Comparison of ENCODE assay signal across 15 cellular contexts in genomic region chr1:51564124-51564523, GRCh38. TPM values are rescaled to one million over a fixed set of nuclear protein-coding genes. Genes with fewer than 3 reads are reported as not detected.
A peak's percentile ranks its signal among the peaks of the same experiment; 100 is the strongest.
DNase-seq lines count a peak whose midpoint lies in the region; ATAC-seq and TF ChIP-seq lines count a peak whose summit lies in the region.
"Had no signal": no experiment of that assay in that cellular context is flagged by ENCODE, and none has a peak within 500 bp of the region (broad histone marks: within the 10 kb centered on the region; RNA-seq: fewer than 3 reads in every experiment).

No MANE protein-coding gene starts in this region.

- H3K4me1 Mint-ChIP-seq in activated naive CD4-positive, alpha-beta T cell treated with anti-CD3 and anti-CD28 coated beads, Interleukin-2, amount 10 ng/mL, durations not matched to agents 7 days and 5 days, result peaks cover 15% of the 10 kb centered on the region
- peaks cover 6% of the 10 kb centered on the region for H3K4me1 Mint-ChIP-seq in stimulated activated effector memory CD8-positive, alpha-beta T cell treated with anti-CD3 and anti-CD28 coated beads, Interleukin-12 subunit alpha, Interleukin-12 subunit beta, amount 100 ng/mL, for 72 hours

- H2AFZ ChIP-seq in PC-9, result no peak overlapping the region

- no peaks in the 10 kb centered on the region for H3K27me3 ChIP-seq in PC-9 (ENCODE audit: insufficient read depth, low read depth)
- H3K27me3 ChIP-seq: BLaER1 treated with 17β-estradiol and CSF1 and Interleukin-3, amounts not matched to agents 10 nM and 100 nM had no signal

- peak overlapping the region; percentile 74 for H3K4me2 ChIP-seq in PC-9

- H3K9me2 ChIP-seq in PC-9 (ENCODE audit: insufficient read depth), result no peaks in the 10 kb centered on the region; the same call in 1 of the 2 replicates

- peaks cover 87% of the 10 kb centered on the region for H3K4me1 ChIP-seq in PC-9 (replicated peaks; ENCODE audit: insufficient read depth)

- TF ChIP-seq CTCF in PC-9 (conservative IDR thresholded peaks at IDR 0.05), result no peak
- TF ChIP-seq CTCF in fibroblast of pulmonary artery (IDR thresholded peaks at IDR 0.05; ENCODE audit: low read length, missing control alignments), result no peak

- DNase-seq in activated naive CD4-positive, alpha-beta T cell treated with Interleukin-2 at 50 U/mL for 16 hours, result peak; percentile 14
- DNase-seq in activated naive CD4-positive, alpha-beta T cell treated with anti-CD3 and anti-CD28 coated beads, Interleukin-2, amount 10 ng/mL, durations not matched to agents 7 days and 5 days, result no peak
- peak in 1 of 2 experiments; percentile 58 for DNase-seq in PC-9
- peak; percentile 74 for DNase-seq in fibroblast of pulmonary artery (ENCODE audit: low read depth)
- peak in 1 of 2 donors; percentile 56 for DNase-seq in stimulated activated effector memory CD8-positive, alpha-beta T cell treated with anti-CD3 and anti-CD28 coated beads, Interleukin-12 subunit alpha, Interleukin-12 subunit beta, amount 100 ng/mL, for 72 hours (ENCODE audit: low spot score in 2 of 2)
- no peak for DNase-seq in NCI-H748 (lab: John Stamatoyannopoulos, UW; ENCODE audit: unreplicated experiment)
- DNase-seq in NCI-H2107 treated with DMSO at 0.1 percent for 48 hours (lab: John Stamatoyannopoulos, UW; ENCODE audit: unreplicated experiment), result no peak
- DNase-seq: activated gamma-delta T cell treated with Interleukin-2 at 50 U/mL for 16 hours, lower lobe of right lung, NCI-H524, T-helper 9 cell had no signal

- ATAC-seq in stimulated activated effector memory CD8-positive, alpha-beta T cell treated with anti-CD3 and anti-CD28 coated beads, Interleukin-12 subunit alpha, Interleukin-12 subunit beta, amount 100 ng/mL, for 72 hours, result peak; percentile 71
- ATAC-seq in HG03460 (IDR thresholded peaks at IDR 0.05; ENCODE audit: unreplicated experiment), result no peak

- H3K4me3 ChIP-seq in PC-9 (no peak overlapping the region), fibroblast of pulmonary artery (replicated peaks; ENCODE audit: low read depth, low read length) (no peak overlapping the region)
- H3K4me3 ChIP-seq: BLaER1 treated with 17β-estradiol and CSF1 and Interleukin-3, amounts not matched to agents 10 nM and 100 nM; lower lobe of right lung; skin epidermis had no signal

- POLR2A ChIA-PET in PC-9 (lab: Charles Lee; ENCODE audit: unreplicated experiment), result no interaction called here

- H4K20me1 ChIP-seq in PC-9 (ENCODE audit: insufficient read depth), result no peaks in the 10 kb centered on the region
- H4K20me1 ChIP-seq: BLaER1 treated with 17β-estradiol and CSF1 and Interleukin-3, amounts not matched to agents 10 nM and 100 nM had no signal

- H3K36me3 ChIP-seq in PC-9 (ENCODE audit: low read depth), result no peaks in the 10 kb centered on the region
- H3K36me3 ChIP-seq: BLaER1 treated with 17β-estradiol and CSF1 and Interleukin-3, amounts not matched to agents 10 nM and 100 nM; lower lobe of right lung had no signal

- CTCF ChIA-PET in activated naive CD4-positive, alpha-beta T cell treated with anti-CD3 and anti-CD28 coated beads, Interleukin-2, amount 10 ng/mL, durations not matched to agents 7 days and 5 days (lab: Charles Lee), result no interaction called here
- CTCF ChIA-PET in PC-9 (lab: Charles Lee), result no interaction called here

- peaks cover 10% of the 10 kb centered on the region for H3K79me2 ChIP-seq in PC-9 (ENCODE audit: low read depth)

- intact Hi-C loops in PC-9 (cut with micrococcal nuclease; ENCODE audit: unreplicated experiment), result no loop called here

- peaks cover 55% of the 10 kb centered on the region for H3F3A ChIP-seq in PC-9 (ENCODE audit: insufficient read depth, low read depth)

- H3K9me3 Mint-ChIP-seq in activated naive CD4-positive, alpha-beta T cell treated with anti-CD3 and anti-CD28 coated beads, Interleukin-2, amount 10 ng/mL, durations not matched to agents 7 days and 5 days, result no peaks in the 10 kb centered on the region
- H3K9me3 Mint-ChIP-seq in stimulated activated effector memory CD8-positive, alpha-beta T cell treated with anti-CD3 and anti-CD28 coated beads, Interleukin-12 subunit alpha, Interleukin-12 subunit beta, amount 100 ng/mL, for 72 hours, result no peaks in the 10 kb centered on the region

- no TSS peak for BruUV-seq in PC-9 (replicated peaks; lab: Mats Ljungman, UMichigan)

- H3K4me3 Mint-ChIP-seq in activated naive CD4-positive, alpha-beta T cell treated with anti-CD3 and anti-CD28 coated beads, Interleukin-2, amount 10 ng/mL, durations not matched to agents 7 days and 5 days, result no peak overlapping the region
- H3K4me3 Mint-ChIP-seq in stimulated activated effector memory CD8-positive, alpha-beta T cell treated with anti-CD3 and anti-CD28 coated beads, Interleukin-12 subunit alpha, Interleukin-12 subunit beta, amount 100 ng/mL, for 72 hours, result no peak overlapping the region

- no peak overlapping the region for H3K27ac Mint-ChIP-seq in activated naive CD4-positive, alpha-beta T cell treated with anti-CD3 and anti-CD28 coated beads, Interleukin-2, amount 10 ng/mL, durations not matched to agents 7 days and 5 days
- H3K27ac Mint-ChIP-seq in stimulated activated effector memory CD8-positive, alpha-beta T cell treated with anti-CD3 and anti-CD28 coated beads, Interleukin-12 subunit alpha, Interleukin-12 subunit beta, amount 100 ng/mL, for 72 hours, result peak overlapping the region; percentile 43

- H3K9me3 ChIP-seq in PC-9 (ENCODE audit: insufficient read depth, low read depth), result no peaks in the 10 kb centered on the region
- H3K9me3 ChIP-seq: BLaER1 treated with 17β-estradiol and CSF1 and Interleukin-3, amounts not matched to agents 10 nM and 100 nM; lower lobe of right lung had no signal

- H3K27me3 Mint-ChIP-seq in activated naive CD4-positive, alpha-beta T cell treated with anti-CD3 and anti-CD28 coated beads, Interleukin-2, amount 10 ng/mL, durations not matched to agents 7 days and 5 days, result no peaks in the 10 kb centered on the region

- peak overlapping the region; percentile 34 for H3K27ac ChIP-seq in PC-9
- H3K27ac ChIP-seq: epithelial cell of prostate, lower lobe of right lung, skin epidermis had no signal

- H3K36me3 Mint-ChIP-seq in activated naive CD4-positive, alpha-beta T cell treated with anti-CD3 and anti-CD28 coated beads, Interleukin-2, amount 10 ng/mL, durations not matched to agents 7 days and 5 days, result peaks cover 1% of the 10 kb centered on the region
- H3K36me3 Mint-ChIP-seq in stimulated activated effector memory CD8-positive, alpha-beta T cell treated with anti-CD3 and anti-CD28 coated beads, Interleukin-12 subunit alpha, Interleukin-12 subunit beta, amount 100 ng/mL, for 72 hours, result no peaks in the 10 kb centered on the region

RNA-seq across cellular contexts. Expression of gene EPS15, which starts 45.1 kb away (rescaled TPM):
- 60.1 and 61.0 TPM in 2 replicates for total RNA-seq in PC-9 (2021)

RNA-seq across cellular contexts. Expression of gene OSBPL9, which starts 52.8 kb away (rescaled TPM):
- 149 and 188 TPM in 2 replicates for total RNA-seq in PC-9 (2021)

Comparison
In these comparisons a context has a peak if more than half of its experiments do, and no peak if none do; other contexts are left out.
1. DNase-seq: peak in activated naive CD4-positive, alpha-beta T cell treated with Interleukin-2 at 50 U/mL for 16 hours (single experiment) and fibroblast of pulmonary artery (single experiment); none in activated naive CD4-positive, alpha-beta T cell treated with anti-CD3 and anti-CD28 coated beads, Interleukin-2, amount 10 ng/mL, durations not matched to agents 7 days and 5 days (single experiment), NCI-H748 (single experiment) and NCI-H2107 treated with DMSO at 0.1 percent for 48 hours (single experiment).